8 cellular contexts compared by ENCODE assay signal in genomic region chr21:45923146-45923545, GRCh38. TPM values are rescaled to one million over a fixed set of nuclear protein-coding genes. Genes with fewer than 3 reads are reported as not detected.
A peak's percentile ranks its signal among the peaks of the same experiment; 100 is the strongest.
DNase-seq lines count a peak whose midpoint lies in the region; ATAC-seq and TF ChIP-seq lines count a peak whose summit lies in the region.

No MANE protein-coding gene starts in this region.

- H3K27me3 Mint-ChIP-seq in CD14-positive monocyte (ENCODE audit: low read depth in 3 of 3), result peaks cover 0 to 2% (median 2%) of the 10 kb centered on the region in 3 donors

- no peaks in the 10 kb centered on the region for H3K4me1 ChIP-seq in lung (ENCODE audit: control insufficient read depth in 2 of 2, insufficient read depth in 2 of 2, low read length in 2 of 2)

- H3K27me3 ChIP-seq in lung (ENCODE audit: control insufficient read depth, insufficient read depth), result no peaks in the 10 kb centered on the region

- in situ Hi-C loops in KBM-7 (cut with MboI; ENCODE audit: low pct_unique_long_range_greater_than_20kb, low sequenced_read_pairs), result no loop called here

- no peaks in the 10 kb centered on the region for H3K9me3 ChIP-seq in lung (ENCODE audit: control insufficient read depth in 2 of 2, insufficient read depth in 1 of 2, low read length in 1 of 2)

- H3K4me3 Mint-ChIP-seq in CD14-positive monocyte, result no peak overlapping the region

- DNase-seq in CD14-positive monocyte (ENCODE audit: low spot score) (no peak), KBM-7 (peak; percentile 44), dedifferentiated amniotic fluid mesenchymal stem cell (ENCODE audit: extremely low spot score) (peak; percentile 81), lung (ENCODE audit: low spot score) (peak; percentile 63), GF-D8 (lab: John Stamatoyannopoulos, UW) (no peak), HPDE6-E6E7 (ENCODE audit: extremely low spot score) (no peak)
- peak; percentile 76 for DNase-seq in activated CD4-positive, alpha-beta T cell treated with anti-CD3 and anti-CD28 coated beads for 48 hours
- DNase-seq in stimulated activated CD8-positive, alpha-beta memory T cell treated with anti-CD3 and anti-CD28 coated beads, Interleukin-12 subunit alpha, Interleukin-12 subunit beta, amount 100 ng/mL, for 1 hour (ENCODE audit: low read depth), result peak; percentile 32

- 13 to 43% methylated on average over 6 of the region's 6 CpGs for WGBS in lung, 2 donors

- no peak overlapping the region for H3K27ac Mint-ChIP-seq in CD14-positive monocyte

- TF ChIP-seq CTCF in CD14-positive monocyte (IDR thresholded peaks at IDR 0.05), result peak; percentile 42
- peak; percentile 46 for TF ChIP-seq CTCF in lung (IDR thresholded peaks at IDR 0.05; ENCODE audit: control extremely low read depth, extremely low read depth)

- ATAC-seq in lung (ENCODE audit: insufficient read depth, low FRiP score), result peak; percentile 66

- H3K9me3 Mint-ChIP-seq in CD14-positive monocyte, result peaks cover 0 to 26% (median 6%) of the 10 kb centered on the region in 7 donors

- no peak overlapping the region for H3K27ac ChIP-seq in lung (ENCODE audit: low read depth in 1 of 2, low read length in 1 of 2)

- H3K36me3 Mint-ChIP-seq in CD14-positive monocyte, result no peaks in the 10 kb centered on the region

- H3K4me1 Mint-ChIP-seq in CD14-positive monocyte, result no peaks in the 10 kb centered on the region

- no peaks in the 10 kb centered on the region for H3K36me3 ChIP-seq in lung (ENCODE audit: control insufficient read depth in 2 of 2, insufficient read depth in 2 of 2, low read length in 2 of 2)

- intact Hi-C loops in CD14-positive monocyte (cut with micrococcal nuclease), result no loop called here

- H3K4me3 ChIP-seq in lung, result no peak overlapping the region

RNA-seq across cellular contexts. Expression of gene COL6A1, which starts 58.4 kb away (rescaled TPM):
- polyA plus RNA-seq in CD14-positive monocyte, result under 1 TPM; 0.08 to 0.10 TPM
- total RNA-seq in lung, result 100 to 1,000 TPM; 224 to 399 TPM
- 100 to 1,000 TPM; 107 to 120 TPM for polyA plus RNA-seq in lung

Comparison
In these comparisons a context has a peak if more than half of its experiments do, and no peak if none do; other contexts are left out.
1. DNase-seq: peak in KBM-7 (single experiment), activated CD4-positive, alpha-beta T cell treated with anti-CD3 and anti-CD28 coated beads for 48 hours (single experiment), dedifferentiated amniotic fluid mesenchymal stem cell (single experiment), lung (single experiment) and stimulated activated CD8-positive, alpha-beta memory T cell treated with anti-CD3 and anti-CD28 coated beads, Interleukin-12 subunit alpha, Interleukin-12 subunit beta, amount 100 ng/mL, for 1 hour (single experiment); none in CD14-positive monocyte (single experiment), GF-D8 (single experiment) and HPDE6-E6E7 (single experiment).
2. RNA of gene COL6A1, which starts 58.4 kb away (polyA plus RNA-seq): 107 to 120 TPM in lung; 0.08 to 0.10 TPM in CD14-positive monocyte; every median in the first group is over 10 times any median in the second.